ENCODE assay signal across 29 cellular contexts in genomic region chr20:4920655-4921054, GRCh38.
"Had no signal": no experiment of that assay in that cellular context is flagged by ENCODE, and none has a peak within 500 bp of the region (broad histone marks: within the 10 kb centered on the region; RNA-seq: fewer than 3 reads in every experiment).

No MANE protein-coding gene starts in this region.

- H3K36me3 Mint-ChIP-seq: activated naive CD4-positive, alpha-beta T cell treated with anti-CD3 and anti-CD28 coated beads, Interleukin-2, amount 50 U/mL, for 72 hours had no signal

- H3K4me3 ChIP-seq: coronary artery, dorsolateral prefrontal cortex, esophagus squamous epithelium, gastroesophageal sphincter had no signal

- H3K9me3 ChIP-seq: esophagus squamous epithelium, gastroesophageal sphincter had no signal

- H3K9me3 Mint-ChIP-seq: activated B cell treated with CpG ODN at 0.5 μM for 24 hours; activated CD8-positive, alpha-beta T cell treated with anti-CD3 and anti-CD28 coated beads for 36 hours; activated naive CD4-positive, alpha-beta T cell treated with anti-CD3 and anti-CD28 coated beads, Interleukin-2, amount 10 ng/mL, durations not matched to agents 7 days and 5 days; activated naive CD4-positive, alpha-beta T cell treated with anti-CD3 and anti-CD28 coated beads, Interleukin-2, amount 50 U/mL, for 72 hours; activated naive CD8-positive, alpha-beta T cell treated with anti-CD3 and anti-CD28 coated beads, Interleukin-2, amount 10 ng/mL, durations not matched to agents 7 days and 5 days; activated T-helper 1 cell treated with anti-CD3 and anti-CD28 coated beads, Interleukin-12 subunit alpha, Interleukin-12 subunit beta, Interleukin-2, Interleukin-4 antibody, amounts not matched to agents 30 ng/mL and 10 ng/mL and 1 ng/mL, durations not matched to agents 14 hours and 24 hours and 36 hours; central memory CD8-positive, alpha-beta T cell; dendritic cell treated with granulocyte-macrophage colony-stimulating factor and Interleukin-4, amounts not matched to agents 40 ng/mL and 50 ng/mL, for 4 days; effector memory CD8-positive, alpha-beta T cell had no signal

- H3K27me3 ChIP-seq: brain microvascular endothelial cell, dorsolateral prefrontal cortex, esophagus squamous epithelium, gastroesophageal sphincter had no signal

- H3K27ac ChIP-seq: brain microvascular endothelial cell, coronary artery, dorsolateral prefrontal cortex, epithelial cell of prostate, esophagus squamous epithelium, gastroesophageal sphincter, WERI-Rb-1 had no signal

- H3K4me1 Mint-ChIP-seq: activated naive CD4-positive, alpha-beta T cell treated with anti-CD3 and anti-CD28 coated beads, Interleukin-2, amount 10 ng/mL, durations not matched to agents 7 days and 5 days had no signal

- DNase-seq: activated B cell treated with CpG ODN at 0.5 μM for 24 hours; activated CD4-positive, alpha-beta T cell treated with anti-CD3 and anti-CD28 coated beads for 48 hours; activated CD4-positive, alpha-beta T cell treated with anti-CD3 and anti-CD28 coated beads, Interleukin-2, amount 50 U/mL, for 1 hour; activated CD4-positive, alpha-beta T cell treated with anti-CD3 and anti-CD28 coated beads, Interleukin-2, amount 50 U/mL, for 48 hours; activated CD8-positive, alpha-beta memory T cell treated with anti-CD3 and anti-CD28 coated beads for 24 hours; activated CD8-positive, alpha-beta T cell treated with anti-CD3 and anti-CD28 coated beads for 36 hours; activated gamma-delta T cell; activated naive CD4-positive, alpha-beta T cell; activated naive CD4-positive, alpha-beta T cell treated with anti-CD3 and anti-CD28 coated beads, Interleukin-2, amount 10 ng/mL, durations not matched to agents 7 days and 5 days; activated naive CD8-positive, alpha-beta T cell treated with anti-CD3 and anti-CD28 coated beads, Interleukin-2, amount 10 ng/mL, durations not matched to agents 7 days and 5 days; activated T-cell treated with anti-CD3 and anti-CD28 coated beads, Interleukin-2, amount 50 U/mL, for 48 hours; amniotic stem cell; anterior cingulate cortex; brain microvascular endothelial cell; dorsolateral prefrontal cortex; effector memory CD8-positive, alpha-beta T cell; esophagus squamous epithelium; foreskin melanocyte; T-helper 1 cell; T1000; WERI-Rb-1 had no signal

- H3K27me3 Mint-ChIP-seq: activated B cell treated with CpG ODN at 0.5 μM for 24 hours; activated CD8-positive, alpha-beta T cell treated with anti-CD3 and anti-CD28 coated beads for 36 hours; activated naive CD4-positive, alpha-beta T cell treated with anti-CD3 and anti-CD28 coated beads, Interleukin-2, amount 10 ng/mL, durations not matched to agents 7 days and 5 days; activated naive CD8-positive, alpha-beta T cell treated with anti-CD3 and anti-CD28 coated beads, Interleukin-2, amount 10 ng/mL, durations not matched to agents 7 days and 5 days; central memory CD8-positive, alpha-beta T cell; dendritic cell treated with granulocyte-macrophage colony-stimulating factor and Interleukin-4, amounts not matched to agents 40 ng/mL and 50 ng/mL, for 4 days; effector memory CD8-positive, alpha-beta T cell had no signal

- H3K27ac Mint-ChIP-seq: activated B cell treated with CpG ODN at 0.5 μM for 24 hours; activated CD8-positive, alpha-beta T cell treated with anti-CD3 and anti-CD28 coated beads for 36 hours; activated naive CD4-positive, alpha-beta T cell treated with anti-CD3 and anti-CD28 coated beads, Interleukin-2, amount 10 ng/mL, durations not matched to agents 7 days and 5 days; activated naive CD8-positive, alpha-beta T cell treated with anti-CD3 and anti-CD28 coated beads, Interleukin-2, amount 10 ng/mL, durations not matched to agents 7 days and 5 days; activated T-helper 1 cell treated with anti-CD3 and anti-CD28 coated beads, Interleukin-12 subunit alpha, Interleukin-12 subunit beta, Interleukin-2, Interleukin-4 antibody, amounts not matched to agents 30 ng/mL and 10 ng/mL and 1 ng/mL, durations not matched to agents 14 hours and 24 hours and 36 hours; dendritic cell treated with granulocyte-macrophage colony-stimulating factor and Interleukin-4, amounts not matched to agents 40 ng/mL and 50 ng/mL, for 4 days had no signal

- ATAC-seq: activated CD4-positive, CD25-positive, alpha-beta regulatory T cell treated with anti-CD3 and anti-CD28 coated beads, Interleukin-2, amount 50 U/mL, for 24 hours; activated CD8-positive, alpha-beta T cell treated with anti-CD3 and anti-CD28 coated beads for 36 hours; activated naive CD4-positive, alpha-beta T cell treated with anti-CD3 and anti-CD28 coated beads, Interleukin-2, amount 50 U/mL, for 72 hours; effector memory CD8-positive, alpha-beta T cell; gastroesophageal sphincter had no signal

- H3K4me3 Mint-ChIP-seq: activated B cell treated with CpG ODN at 0.5 μM for 24 hours; activated CD8-positive, alpha-beta T cell treated with anti-CD3 and anti-CD28 coated beads for 36 hours; activated naive CD4-positive, alpha-beta T cell treated with anti-CD3 and anti-CD28 coated beads, Interleukin-2, amount 10 ng/mL, durations not matched to agents 7 days and 5 days; activated naive CD8-positive, alpha-beta T cell treated with anti-CD3 and anti-CD28 coated beads, Interleukin-2, amount 10 ng/mL, durations not matched to agents 7 days and 5 days; activated T-helper 1 cell treated with anti-CD3 and anti-CD28 coated beads, Interleukin-12 subunit alpha, Interleukin-12 subunit beta, Interleukin-2, Interleukin-4 antibody, amounts not matched to agents 30 ng/mL and 10 ng/mL and 1 ng/mL, durations not matched to agents 14 hours and 24 hours and 36 hours; central memory CD8-positive, alpha-beta T cell; dendritic cell treated with granulocyte-macrophage colony-stimulating factor and Interleukin-4, amounts not matched to agents 40 ng/mL and 50 ng/mL, for 4 days; effector memory CD8-positive, alpha-beta T cell had no signal

- H3K36me3 ChIP-seq: brain microvascular endothelial cell, gastroesophageal sphincter had no signal
